ENCODE assay signal across 8 cellular contexts in the genomic region with DNA sequence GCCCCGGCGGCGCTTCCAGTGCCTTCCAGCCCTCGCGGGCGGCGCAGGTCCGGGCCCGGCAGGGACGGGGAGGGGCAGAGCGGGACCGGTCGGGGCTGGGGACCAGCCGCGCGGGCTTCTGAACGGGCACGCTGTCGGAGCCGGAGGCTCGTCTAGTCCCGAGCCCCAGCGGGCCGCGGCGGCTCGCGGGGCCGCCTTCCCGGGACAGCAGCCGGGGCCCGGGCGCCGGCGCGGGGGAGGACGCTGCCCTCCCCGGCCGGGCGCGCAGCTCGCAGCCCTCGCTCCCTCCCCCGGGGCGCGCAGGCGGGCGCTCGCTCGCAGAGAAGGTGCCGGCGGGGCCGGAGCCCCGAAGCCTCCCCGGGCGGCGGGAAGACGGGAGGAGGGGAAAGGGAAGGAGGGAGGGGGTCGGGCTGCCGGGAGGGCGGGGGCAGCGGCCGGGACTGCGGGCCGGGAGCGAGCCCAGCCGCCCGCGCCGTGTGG.
DNase-seq lines count a peak whose midpoint lies in the region; ATAC-seq and TF ChIP-seq lines count a peak whose summit lies in the region.

No MANE protein-coding gene starts in this region.

- H3K27me3 Mint-ChIP-seq in stimulated activated memory B cell treated with anti-CD40 and anti-IgM and Interleukin-4, amounts not matched to agents 10 μg/mL and 1 μg/mL and 100 μg/mL, for 72 hours = no peaks in the 10 kb centered on the region

- H3K4me3 ChIP-seq in cardiac fibroblast (replicated peaks in 1 of 2; ENCODE audit: low read depth in 2 of 2, low read length in 2 of 2) = peak overlapping the region; percentile 57 to 75

- no peak for TF ChIP-seq CTCF in cardiac fibroblast (IDR thresholded peaks at IDR 0.05; ENCODE audit: low read depth, low read length)

- peak overlapping the region; percentile 89 for H3K27ac Mint-ChIP-seq in stimulated activated memory B cell treated with anti-CD40 and anti-IgM and Interleukin-4, amounts not matched to agents 10 μg/mL and 1 μg/mL and 100 μg/mL, for 72 hours

- peaks cover 63% of the 10 kb centered on the region for H3K4me1 Mint-ChIP-seq in stimulated activated memory B cell treated with anti-CD40 and anti-IgM and Interleukin-4, amounts not matched to agents 10 μg/mL and 1 μg/mL and 100 μg/mL, for 72 hours

- ATAC-seq in stimulated activated memory B cell treated with anti-CD40 and anti-IgM and Interleukin-4, amounts not matched to agents 10 μg/mL and 1 μg/mL and 100 μg/mL, for 72 hours = peak; percentile 42
- no peak for ATAC-seq in HG03025 (IDR thresholded peaks at IDR 0.05; ENCODE audit: low FRiP score, unreplicated experiment)

- H3K9me3 Mint-ChIP-seq in stimulated activated memory B cell treated with anti-CD40 and anti-IgM and Interleukin-4, amounts not matched to agents 10 μg/mL and 1 μg/mL and 100 μg/mL, for 72 hours = no peaks in the 10 kb centered on the region

- H3K4me3 Mint-ChIP-seq in stimulated activated memory B cell treated with anti-CD40 and anti-IgM and Interleukin-4, amounts not matched to agents 10 μg/mL and 1 μg/mL and 100 μg/mL, for 72 hours = peak overlapping the region; percentile 84

- peaks cover 54% of the 10 kb centered on the region for H3K36me3 Mint-ChIP-seq in stimulated activated memory B cell treated with anti-CD40 and anti-IgM and Interleukin-4, amounts not matched to agents 10 μg/mL and 1 μg/mL and 100 μg/mL, for 72 hours

- H3K27ac ChIP-seq in layer of hippocampus (ENCODE audit: low read depth, low read length) = peak overlapping the region; percentile 97

- DNase-seq in NCI-H2029 treated with DMSO at 0.1 percent for 48 hours (lab: John Stamatoyannopoulos, UW) = peak; percentile 1
- no peak for DNase-seq in NCI-H2029 (lab: John Stamatoyannopoulos, UW)
- DNase-seq in NCI-H526 treated with DMSO at 0.1 percent for 48 hours (lab: John Stamatoyannopoulos, UW) = peak; percentile 23
- DNase-seq in cardiac fibroblast (ENCODE audit: low read depth in 2 of 2) = peak in 1 of 2 donors; percentile 79
- no peak for DNase-seq in AML-193 (lab: John Stamatoyannopoulos, UW)

- no peaks in the 10 kb centered on the region for H3K27me3 ChIP-seq in layer of hippocampus (ENCODE audit: control insufficient read depth, insufficient read depth, low read length)

Comparison
In these comparisons a context has a peak if more than half of its experiments do, and no peak if none do; other contexts are left out.
1. DNase-seq: peak in NCI-H2029 treated with DMSO at 0.1 percent for 48 hours (single experiment) and NCI-H526 treated with DMSO at 0.1 percent for 48 hours (single experiment); none in NCI-H2029 (single experiment) and AML-193 (0 of 2).